ENCODE assay signal across 34 cellular contexts in the genomic region with DNA sequence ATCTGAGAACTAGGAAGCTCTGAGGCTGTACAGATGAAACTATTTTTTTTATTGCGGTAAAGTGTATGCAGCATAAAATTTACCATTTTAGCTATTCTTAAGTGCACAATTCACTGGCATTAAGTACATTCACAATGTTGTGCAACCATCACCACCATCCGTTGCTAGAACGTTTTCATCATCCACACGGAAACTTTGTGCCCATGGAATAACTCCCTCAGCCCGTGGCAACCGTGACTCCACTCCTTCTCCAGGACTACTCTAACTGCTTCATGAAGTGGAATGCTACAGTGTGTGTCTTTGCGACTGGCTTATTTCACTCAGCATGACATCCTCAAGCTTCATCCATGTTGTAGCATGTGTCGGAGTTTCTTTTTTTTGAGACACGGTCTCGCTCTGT. TPM values are rescaled to one million over a fixed set of nuclear protein-coding genes. Genes with fewer than 3 reads are reported as not detected.
"Had no signal": no experiment of that assay in that cellular context is flagged by ENCODE, and none has a peak within 500 bp of the region (broad histone marks: within the 10 kb centered on the region; RNA-seq: fewer than 3 reads in every experiment).

No MANE protein-coding gene starts in this region.

- H3K9me3 Mint-ChIP-seq: activated naive CD4-positive, alpha-beta T cell treated with anti-CD3 and anti-CD28 coated beads for 36 hours; activated naive CD8-positive, alpha-beta T cell treated with anti-CD3 and anti-CD28 coated beads for 36 hours; memory B cell; naive thymus-derived CD4-positive, alpha-beta T cell; stimulated activated memory B cell treated with anti-CD40 and anti-IgM and Interleukin-4, amounts not matched to agents 10 μg/mL and 1 μg/mL and 100 μg/mL, for 72 hours; stimulated activated naive CD8-positive, alpha-beta T cell treated with anti-CD3 and anti-CD28 coated beads, Interleukin-15, amount 100 ng/mL, for 72 hours; type B pancreatic cell had no signal

- DNase-seq: activated CD4-positive, alpha-beta T cell treated with anti-CD3 and anti-CD28 coated beads for 4 hours; activated CD4-positive, alpha-beta T cell treated with anti-CD3 and anti-CD28 coated beads, Interleukin-2, amount 50 U/mL, for 48 hours; activated CD8-positive, alpha-beta memory T cell treated with anti-CD3 and anti-CD28 coated beads for 24 hours; activated effector memory CD4-positive, alpha-beta T cell treated with anti-CD3 and anti-CD28 coated beads, Interleukin-2, amount 50 U/mL, for 16 hours; activated naive CD4-positive, alpha-beta T cell treated with anti-CD3 and anti-CD28 coated beads for 36 hours; activated naive CD8-positive, alpha-beta T cell treated with anti-CD3 and anti-CD28 coated beads for 36 hours; adrenal gland; body of pancreas; cerebellar nuclear complex; colonic mucosa; effector CD8-positive, alpha-beta T cell; gastrocnemius medialis; glutamatergic neuron; midbrain; naive thymus-derived CD4-positive, alpha-beta T cell; nucleus accumbens; sigmoid colon; small intestine; stimulated activated CD4-positive, alpha-beta T cell treated with anti-CD3 and anti-CD28 coated beads, Interleukin-1b, Interleukin-23, amount 100 ng/mL, for 48 hours; stimulated activated CD4-positive, alpha-beta T cell treated with anti-CD3 and anti-CD28 coated beads, Interleukin-4, amount 100 ng/mL, for 4 hours; stimulated activated CD8-positive, alpha-beta memory T cell treated with anti-CD3 and anti-CD28 coated beads, Interleukin-4, amount 100 ng/mL, for 48 hours; stimulated activated naive CD8-positive, alpha-beta T cell treated with anti-CD3 and anti-CD28 coated beads, Interleukin-15, amount 100 ng/mL, for 72 hours; substantia nigra; uterus had no signal

- H3K27me3 ChIP-seq: adrenal gland, body of pancreas, cardiac muscle cell, colonic mucosa, gastrocnemius medialis, hepatocyte, pancreas, sigmoid colon, uterus had no signal

- H3K27ac ChIP-seq: adrenal gland, body of pancreas, cardiac muscle cell, colonic mucosa, gastrocnemius medialis, hepatocyte, pancreas, psoas muscle, sigmoid colon, uterus, VCaP had no signal

- H3K4me3 ChIP-seq: adrenal gland, body of pancreas, cardiac muscle cell, colonic mucosa, gastrocnemius medialis, hepatocyte, pancreas, psoas muscle, sigmoid colon, uterus had no signal

- H3K36me3 ChIP-seq: adrenal gland, cardiac muscle cell, colonic mucosa, gastrocnemius medialis, pancreas, sigmoid colon, uterus had no signal

- H3K4me1 Mint-ChIP-seq: activated naive CD8-positive, alpha-beta T cell treated with anti-CD3 and anti-CD28 coated beads for 36 hours; memory B cell; naive thymus-derived CD4-positive, alpha-beta T cell; stimulated activated naive CD8-positive, alpha-beta T cell treated with anti-CD3 and anti-CD28 coated beads, Interleukin-15, amount 100 ng/mL, for 72 hours had no signal

- H3K4me1 ChIP-seq: adrenal gland, body of pancreas, colonic mucosa, pancreas, psoas muscle, sigmoid colon, uterus had no signal

- H3K36me3 Mint-ChIP-seq: activated naive CD8-positive, alpha-beta T cell treated with anti-CD3 and anti-CD28 coated beads for 36 hours; memory B cell; naive thymus-derived CD4-positive, alpha-beta T cell; stimulated activated memory B cell treated with anti-CD40 and anti-IgM and Interleukin-4, amounts not matched to agents 10 μg/mL and 1 μg/mL and 100 μg/mL, for 72 hours; type B pancreatic cell had no signal

- H3K27me3 Mint-ChIP-seq: activated naive CD8-positive, alpha-beta T cell treated with anti-CD3 and anti-CD28 coated beads for 36 hours; stimulated activated naive CD8-positive, alpha-beta T cell treated with anti-CD3 and anti-CD28 coated beads, Interleukin-15, amount 100 ng/mL, for 72 hours; type B pancreatic cell had no signal

- ATAC-seq: body of pancreas; gastrocnemius medialis; naive thymus-derived CD4-positive, alpha-beta T cell; pancreas; psoas muscle; stimulated activated memory B cell treated with anti-CD40 and anti-IgM and Interleukin-4, amounts not matched to agents 10 μg/mL and 1 μg/mL and 100 μg/mL, for 72 hours; stimulated activated naive CD8-positive, alpha-beta T cell treated with anti-CD3 and anti-CD28 coated beads, Interleukin-15, amount 100 ng/mL, for 72 hours had no signal

- H3K27ac Mint-ChIP-seq: activated naive CD4-positive, alpha-beta T cell treated with anti-CD3 and anti-CD28 coated beads for 36 hours; activated naive CD8-positive, alpha-beta T cell treated with anti-CD3 and anti-CD28 coated beads for 36 hours; memory B cell; naive thymus-derived CD4-positive, alpha-beta T cell; stimulated activated memory B cell treated with anti-CD40 and anti-IgM and Interleukin-4, amounts not matched to agents 10 μg/mL and 1 μg/mL and 100 μg/mL, for 72 hours; type B pancreatic cell had no signal

- H3K9me3 ChIP-seq: adrenal gland, body of pancreas, colonic mucosa, gastrocnemius medialis, pancreas, psoas muscle, sigmoid colon, uterus had no signal

- H3K4me3 Mint-ChIP-seq: activated naive CD4-positive, alpha-beta T cell treated with anti-CD3 and anti-CD28 coated beads for 36 hours; activated naive CD8-positive, alpha-beta T cell treated with anti-CD3 and anti-CD28 coated beads for 36 hours; memory B cell; naive thymus-derived CD4-positive, alpha-beta T cell; stimulated activated memory B cell treated with anti-CD40 and anti-IgM and Interleukin-4, amounts not matched to agents 10 μg/mL and 1 μg/mL and 100 μg/mL, for 72 hours; stimulated activated naive CD8-positive, alpha-beta T cell treated with anti-CD3 and anti-CD28 coated beads, Interleukin-15, amount 100 ng/mL, for 72 hours; type B pancreatic cell had no signal

RNA-seq across cellular contexts. Expression of a gene that starts 57.1 kb away (rescaled TPM):
- total RNA-seq: body of pancreas, epithelial cell of proximal tubule had no signal
- polyA plus RNA-seq: naive thymus-derived CD4-positive, alpha-beta T cell; neural cell had no signal
